In genomic region chr20:47969426-47969825, GRCh38 we compare ENCODE assay signal across 23 cellular contexts.
"Had no signal": no experiment of that assay in that cellular context is flagged by ENCODE, and none has a peak within 500 bp of the region (broad histone marks: within the 10 kb centered on the region; RNA-seq: fewer than 3 reads in every experiment).

No MANE protein-coding gene starts in this region.

- H3K4me1 Mint-ChIP-seq: activated naive CD8-positive, alpha-beta T cell treated with anti-CD3 and anti-CD28 coated beads, Interleukin-2, amount 10 ng/mL, durations not matched to agents 7 days and 5 days had no signal

- H3K9me3 Mint-ChIP-seq: activated naive CD8-positive, alpha-beta T cell treated with anti-CD3 and anti-CD28 coated beads, Interleukin-2, amount 10 ng/mL, durations not matched to agents 7 days and 5 days had no signal

- H3K27ac Mint-ChIP-seq: activated CD8-positive, alpha-beta T cell treated with anti-CD3 and anti-CD28 coated beads, Interleukin-2, amount 10 ng/mL, durations not matched to agents 7 days and 5 days; activated naive CD8-positive, alpha-beta T cell treated with anti-CD3 and anti-CD28 coated beads, Interleukin-2, amount 10 ng/mL, durations not matched to agents 7 days and 5 days had no signal

- H3K36me3 Mint-ChIP-seq: activated naive CD8-positive, alpha-beta T cell treated with anti-CD3 and anti-CD28 coated beads, Interleukin-2, amount 10 ng/mL, durations not matched to agents 7 days and 5 days had no signal

- H3K27me3 ChIP-seq: adrenal gland, Peyer's patch, SJCRH30 had no signal

- H3K27ac ChIP-seq: adrenal gland, Peyer's patch, SJCRH30, WERI-Rb-1 had no signal

- DNase-seq: activated CD4-positive, alpha-beta T cell treated with anti-CD3 and anti-CD28 coated beads for 4 hours; activated CD8-positive, alpha-beta memory T cell treated with anti-CD3 and anti-CD28 coated beads, Interleukin-2, amount 50 U/mL, for 48 hours; activated CD8-positive, alpha-beta T cell treated with anti-CD3 and anti-CD28 coated beads, Interleukin-2, amount 10 ng/mL, durations not matched to agents 7 days and 5 days; activated naive CD4-positive, alpha-beta T cell treated with anti-CD3 and anti-CD28 coated beads, Interleukin-2, amount 50 U/mL, for 16 hours; activated naive CD8-positive, alpha-beta T cell treated with anti-CD3 and anti-CD28 coated beads, Interleukin-2, amount 10 ng/mL, durations not matched to agents 7 days and 5 days; activated T-cell treated with anti-CD3 and anti-CD28 coated beads, Interleukin-2, amount 50 U/mL, for 1 hour; adrenal gland; anterior cingulate cortex; KG1; NCI-H1048; NCI-H146; NCI-H2029; NCI-H510A treated with DMSO at 0.1 percent for 48 hours; NCI-H69; NK-92 treated with Interleukin-12 subunit alpha and Interleukin-12 subunit beta, amount 100 ng/mL, for 24 hours; OCI-M1; Peyer's patch; Right ventricle myocardium superior; SJCRH30; SK-N-SH; T-helper 1 cell; WERI-Rb-1 had no signal

- H3K36me3 ChIP-seq: adrenal gland, Peyer's patch, SJCRH30, WERI-Rb-1 had no signal

- H3K27me3 Mint-ChIP-seq: activated naive CD8-positive, alpha-beta T cell treated with anti-CD3 and anti-CD28 coated beads, Interleukin-2, amount 10 ng/mL, durations not matched to agents 7 days and 5 days had no signal

- H3K4me3 ChIP-seq: adrenal gland, Peyer's patch, SJCRH30 had no signal

- H3K9ac ChIP-seq: SK-N-SH had no signal

- H3K4me1 ChIP-seq: adrenal gland, Peyer's patch had no signal

- H3K9me3 ChIP-seq: adrenal gland, Peyer's patch, SJCRH30, SK-N-SH had no signal

- ATAC-seq: activated CD4-positive, CD25-positive, alpha-beta regulatory T cell treated with anti-CD3 and anti-CD28 coated beads, Interleukin-2, amount 50 U/mL, for 24 hours; activated CD8-positive, alpha-beta T cell treated with anti-CD3 and anti-CD28 coated beads, Interleukin-2, amount 10 ng/mL, durations not matched to agents 7 days and 5 days had no signal

- H3K4me3 Mint-ChIP-seq: activated CD8-positive, alpha-beta T cell treated with anti-CD3 and anti-CD28 coated beads, Interleukin-2, amount 10 ng/mL, durations not matched to agents 7 days and 5 days; activated naive CD8-positive, alpha-beta T cell treated with anti-CD3 and anti-CD28 coated beads, Interleukin-2, amount 10 ng/mL, durations not matched to agents 7 days and 5 days had no signal

- H3K4me2 ChIP-seq: SK-N-SH had no signal
